Comparison of ENCODE assay signal across 24 cellular contexts in genomic region chr4:708631-708933, GRCh38. TPM values are rescaled to one million over a fixed set of nuclear protein-coding genes. Genes with fewer than 3 reads are reported as not detected.
DNase-seq lines count a peak whose midpoint lies in the region; ATAC-seq, FAIRE-seq and TF ChIP-seq lines count a peak whose summit lies in the region.
"Had no signal": no experiment of that assay in that cellular context is flagged by ENCODE, and none has a peak within 500 bp of the region (broad histone marks: within the 10 kb centered on the region; RNA-seq: fewer than 3 reads in every experiment).

No MANE protein-coding gene starts in this region.

- H3K27ac ChIP-seq in kidney (ENCODE audit: low read depth in 2 of 2, low read length in 2 of 2) (no peak overlapping the region), sigmoid colon (no peak overlapping the region)
- H3K27ac ChIP-seq: brain microvascular endothelial cell had no signal

- TF ChIP-seq POLR2A in sigmoid colon (IDR thresholded peaks at IDR 0.05), result no peak

- FAIRE-seq in kidney (lab: Jason Lieb, UNC), result no peak
- FAIRE-seq: A204.1, G401.6, H54, urothelium cell line had no signal

- H3K9ac ChIP-seq in kidney (ENCODE audit: low read length in 2 of 2), result no peak overlapping the region

- peak overlapping the region; percentile 12 to 21 for H3K4me3 ChIP-seq in kidney (ENCODE audit: low read length in 2 of 2)
- no peak overlapping the region for H3K4me3 ChIP-seq in sigmoid colon

- no peaks in the 10 kb centered on the region for H3K36me3 Mint-ChIP-seq in activated naive CD4-positive, alpha-beta T cell treated with anti-CD3 and anti-CD28 coated beads, Interleukin-2, amount 50 U/mL, for 24 hours
- peaks cover 3% of the 10 kb centered on the region for H3K36me3 Mint-ChIP-seq in T-cell

- H3K27me3 ChIP-seq in sigmoid colon, result no peaks in the 10 kb centered on the region
- H3K27me3 ChIP-seq: brain microvascular endothelial cell, stomach had no signal

- H3K27me3 Mint-ChIP-seq in activated naive CD4-positive, alpha-beta T cell treated with anti-CD3 and anti-CD28 coated beads, Interleukin-2, amount 50 U/mL, for 24 hours, result no peaks in the 10 kb centered on the region
- H3K27me3 Mint-ChIP-seq in T-cell, result no peaks in the 10 kb centered on the region

- H3K36me3 ChIP-seq in kidney (ENCODE audit: control insufficient read depth in 1 of 2, insufficient read depth in 2 of 2, low read length in 2 of 2) (no peaks in the 10 kb centered on the region), sigmoid colon (no peaks in the 10 kb centered on the region)

- H3K4me1 ChIP-seq in kidney (ENCODE audit: control insufficient read depth in 1 of 2, insufficient read depth in 1 of 2, low read depth in 1 of 2, low read length in 2 of 2) (peaks cover 0 to 25% of the 10 kb centered on the region in 2 donors), sigmoid colon (peaks cover 0 to 35% (median 30%) of the 10 kb centered on the region in 4 donors)

- 89 to 91% methylated on average over 6 of the region's 6 CpGs for WGBS in sigmoid colon, 2 donors

- TF ChIP-seq CTCF in kidney (IDR thresholded peaks at IDR 0.05; ENCODE audit: borderline replicate concordance, extremely low read depth, insufficient read depth), result no peak
- no peak for TF ChIP-seq CTCF in sigmoid colon (IDR thresholded peaks at IDR 0.05)

- no peak for DNase-seq in activated naive CD4-positive, alpha-beta T cell treated with anti-CD3 and anti-CD28 coated beads, Interleukin-2, amount 50 U/mL, for 16 hours
- DNase-seq in T-cell (no peak), kidney (no peak), sigmoid colon (peak; percentile 48), NCI-H526 treated with DMSO at 0.1 percent for 48 hours (lab: John Stamatoyannopoulos, UW) (no peak)
- DNase-seq: activated CD8-positive, alpha-beta memory T cell treated with anti-CD3 and anti-CD28 coated beads, Interleukin-2, amount 50 U/mL, for 4 hours; activated naive CD4-positive, alpha-beta T cell treated with Interleukin-2 at 50 U/mL for 16 hours; brain microvascular endothelial cell; left colon; NCI-H187; NCI-H446; Right ventricle myocardium superior; stomach; T-helper 9 cell had no signal

- CTCF ChIA-PET in T-cell (lab: Charles Lee), result no interaction called here

- H3K27ac Mint-ChIP-seq in activated naive CD4-positive, alpha-beta T cell treated with anti-CD3 and anti-CD28 coated beads, Interleukin-2, amount 50 U/mL, for 24 hours, result no peak overlapping the region
- H3K27ac Mint-ChIP-seq in T-cell, result peak overlapping the region; percentile 36 to 55

- peak overlapping the region; percentile 3 for H3K4me3 Mint-ChIP-seq in activated naive CD4-positive, alpha-beta T cell treated with anti-CD3 and anti-CD28 coated beads, Interleukin-2, amount 50 U/mL, for 24 hours
- H3K4me3 Mint-ChIP-seq in T-cell, result peak overlapping the region in 1 of 3 donors; percentile 20

- intact Hi-C loops in kidney (cut with DNase I) (no loop called here), sigmoid colon (cut with DNase I) (no loop called here)

- H3K9me3 ChIP-seq in kidney (ENCODE audit: control insufficient read depth in 1 of 2, low read length in 2 of 2) (no peaks in the 10 kb centered on the region), sigmoid colon (no peaks in the 10 kb centered on the region)
- H3K9me3 ChIP-seq: stomach had no signal

- H3K4me1 Mint-ChIP-seq in activated naive CD4-positive, alpha-beta T cell treated with anti-CD3 and anti-CD28 coated beads, Interleukin-2, amount 50 U/mL, for 24 hours, result peaks cover 29% of the 10 kb centered on the region
- peaks cover 20 to 33% (median 31%) of the 10 kb centered on the region in 3 donors for H3K4me1 Mint-ChIP-seq in T-cell

- no peak for TF ChIP-seq EP300 in sigmoid colon (IDR thresholded peaks at IDR 0.05)

- H3K9me3 Mint-ChIP-seq in activated naive CD4-positive, alpha-beta T cell treated with anti-CD3 and anti-CD28 coated beads, Interleukin-2, amount 50 U/mL, for 24 hours, result no peaks in the 10 kb centered on the region
- no peaks in the 10 kb centered on the region for H3K9me3 Mint-ChIP-seq in T-cell

- POLR2A ChIA-PET in T-cell (lab: Charles Lee), result no interaction called here

- no peak for ATAC-seq in T-cell (replicated peaks in 1 of 4)
- no peak for ATAC-seq in HG03135 (IDR thresholded peaks at IDR 0.05; ENCODE audit: unreplicated experiment)
- ATAC-seq in HG02885 (IDR thresholded peaks at IDR 0.05; ENCODE audit: poor library complexity, unreplicated experiment), result no peak
- ATAC-seq: left colon had no signal

RNA-seq across cellular contexts. Expression of gene PCGF3, which starts 3.0 kb away (rescaled TPM):
- 10 to 100 TPM; 47.0 to 76.9 (median 51.1) TPM for total RNA-seq in T-cell
- total RNA-seq in kidney, result 59.6 TPM
- 21.7 TPM for polyA plus RNA-seq in kidney (ENCODE audit: insufficient read depth, low read depth, low replicate concordance)
- 10 to 100 TPM; 26.4 to 60.1 (median 40.2) TPM for total RNA-seq in sigmoid colon
- 10 to 100 TPM; 15.6 to 52.9 (median 24.5) TPM for polyA plus RNA-seq in sigmoid colon

RNA-seq across cellular contexts. Expression of gene SLC49A3, which starts 19.6 kb away (rescaled TPM):
- 1 to 10 TPM in 4 of 5 donors, under 1 TPM in 1; 0.53 to 2.7 (median 1.4) TPM for total RNA-seq in T-cell
- total RNA-seq in kidney, result 18.2 TPM
- polyA plus RNA-seq in kidney (ENCODE audit: insufficient read depth, low read depth, low replicate concordance), result 12.6 TPM
- total RNA-seq in sigmoid colon, result 1 to 10 TPM; 3.9 to 5.0 (median 4.5) TPM
- polyA plus RNA-seq in sigmoid colon, result 1 to 10 TPM; 2.4 to 6.4 (median 4.6) TPM
- total RNA-seq: HT1080, MCF 10A, myocyte had no signal

RNA-seq across cellular contexts. Expression of gene MYL5, which starts 34.2 kb away (rescaled TPM):
- 10 to 100 TPM; 21.1 to 26.3 (median 21.9) TPM for total RNA-seq in T-cell
- total RNA-seq in kidney, result 17.9 TPM
- 29.6 TPM for polyA plus RNA-seq in kidney (ENCODE audit: insufficient read depth, low read depth, low replicate concordance)
- total RNA-seq in sigmoid colon, result 10 to 100 TPM in 2 of 4 donors, 1 to 10 TPM in 2; 5.7 to 11.7 (median 9.8) TPM
- polyA plus RNA-seq in sigmoid colon, result 10 to 100 TPM; 19.2 to 29.7 (median 28.7) TPM

RNA-seq across cellular contexts. Expression of gene ATP5ME, which starts 34.5 kb away (rescaled TPM):
- total RNA-seq in T-cell, result 100 to 1,000 TPM in 4 of 5 donors, 10 to 100 TPM in 1; 92.4 to 158 (median 145) TPM
- 248 TPM for total RNA-seq in kidney
- 1,928 TPM for polyA plus RNA-seq in kidney (ENCODE audit: insufficient read depth, low read depth, low replicate concordance)
- total RNA-seq in sigmoid colon, result 100 to 1,000 TPM; 104 to 244 (median 194) TPM
- polyA plus RNA-seq in sigmoid colon, result 1,000 to 10,000 TPM in 2 of 3 donors, 100 to 1,000 TPM in 1; 610 to 1,302 (median 1,156) TPM

Comparison
In these comparisons a context has a peak if more than half of its experiments do, and no peak if none do; other contexts are left out.
1. H3K4me3 ChIP-seq: peak in kidney (2 of 2); none in sigmoid colon (0 of 4).